ENCODE assay signal across 8 cellular contexts in genomic region chr5:119452060-119452372, GRCh38. TPM values are rescaled to one million over a fixed set of nuclear protein-coding genes. Genes with fewer than 3 reads are reported as not detected.
DNase-seq lines count a peak whose midpoint lies in the region; TF ChIP-seq lines count a peak whose summit lies in the region.

No MANE protein-coding gene starts in this region.

- TF ChIP-seq EP300 in neural cell (conservative IDR thresholded peaks at IDR 0.05; ENCODE audit: poor library complexity, severe bottlenecking): no peak

- H3K4me3 ChIP-seq in LNCaP clone FGC (ENCODE audit: low read depth, low read length) (peak overlapping the region; percentile 89), dorsolateral prefrontal cortex (peak overlapping the region; percentile 59 to 99 (median 88)), neural cell (ENCODE audit: low read length) (peak overlapping the region; percentile 87)

- H3K27ac ChIP-seq in C4-2B (peak overlapping the region; percentile 89), dorsolateral prefrontal cortex (peak overlapping the region in 54 of 59 donors; percentile 45 to 96 (median 87)), neural cell (ENCODE audit: low read length) (peak overlapping the region; percentile 77)

- peak overlapping the region; percentile 97 for H2AFZ ChIP-seq in neural cell (ENCODE audit: low read depth, low read length)

- H4K20me1 ChIP-seq in neural cell (ENCODE audit: insufficient read depth): no peaks in the 10 kb centered on the region

- no peak for TF ChIP-seq RAD21 in neural cell (conservative IDR thresholded peaks at IDR 0.05)

- DNase-seq in LNCaP clone FGC (ENCODE audit: low read depth): no peak
- no peak for DNase-seq in dorsolateral prefrontal cortex
- no peak for DNase-seq in NCI-H510A treated with DMSO at 0.1 percent for 48 hours (lab: John Stamatoyannopoulos, UW)
- DNase-seq in amniotic stem cell (lab: John Stamatoyannopoulos, UW): no peak
- no peak for DNase-seq in NCI-H187 treated with DMSO at 0.1 percent for 48 hours (lab: John Stamatoyannopoulos, UW)
- DNase-seq in HUDEP-2 (lab: John Stamatoyannopoulos, UW; ENCODE audit: unreplicated experiment in 76 of 76): no peak

- intact Hi-C loops in dorsolateral prefrontal cortex (cut with DNase I): loop anchor here in 1 of 2 donors (2.0 to 5.0 kb wide), 2 partner anchors 185 to 461 kb away; no protein-coding TSS in a partner anchor

- H3K27me3 ChIP-seq in dorsolateral prefrontal cortex: no peaks in the 10 kb centered on the region
- no peaks in the 10 kb centered on the region for H3K27me3 ChIP-seq in neural cell (ENCODE audit: insufficient read depth, low read depth, low read length)

- no peak overlapping the region for H3K4me2 ChIP-seq in neural cell (ENCODE audit: low read length)

- no peak for TF ChIP-seq CTCF in C4-2B (conservative IDR thresholded peaks at IDR 0.05)
- no peak for TF ChIP-seq CTCF in LNCaP clone FGC (IDR thresholded peaks at IDR 0.05; ENCODE audit: control insufficient read depth, extremely low read depth, insufficient read depth)
- TF ChIP-seq CTCF in dorsolateral prefrontal cortex (IDR thresholded peaks at IDR 0.05 in 54 of 56, conservative IDR thresholded peaks at IDR 0.05 in 2 of 56; ENCODE audit: low read depth in 1 of 56, partially characterized antibody in 56 of 56): peak in 1 of 56 donors; percentile 7
- TF ChIP-seq CTCF in neural cell (IDR thresholded peaks at IDR 0.05; ENCODE audit: poor library complexity, severe bottlenecking): no peak

- H3K9me3 ChIP-seq in neural cell (ENCODE audit: low read length): no peaks in the 10 kb centered on the region

- H3F3A ChIP-seq in neural cell (ENCODE audit: insufficient read depth, low read length, poor library complexity, severe bottlenecking): no peaks in the 10 kb centered on the region

- peak overlapping the region; percentile 90 for H3K9ac ChIP-seq in neural cell (ENCODE audit: low read length)

- H3K36me3 ChIP-seq in neural cell (ENCODE audit: insufficient read depth, low read length): no peaks in the 10 kb centered on the region

- H3K79me2 ChIP-seq in neural cell (replicated peaks; ENCODE audit: insufficient read depth, low read length): peaks cover 8% of the 10 kb centered on the region

- H3K9me2 ChIP-seq in neural cell (ENCODE audit: insufficient read depth, low read length): no peaks in the 10 kb centered on the region

TF ChIP-seq in neural cell, 6 proteins besides CTCF, POLR2A, EP300 and RAD21:
- no peak for TF ChIP-seq SMC3 (conservative IDR thresholded peaks at IDR 0.05; ENCODE audit: poor library complexity)
- TF ChIP-seq MXI1 (conservative IDR thresholded peaks at IDR 0.05; ENCODE audit: poor library complexity, severe bottlenecking): no peak

RNA-seq across cellular contexts. Expression of gene HSD17B4, which starts 0.3 kb away (rescaled TPM):
- 100 to 1,000 TPM; 152 to 375 (median 249) TPM for total RNA-seq in dorsolateral prefrontal cortex
- 197 and 244 TPM in 2 replicates for polyA plus RNA-seq in neural cell
- polyA minus RNA-seq in neural cell: 176 TPM in 2 replicates
